Comparison of ENCODE assay signal across 9 cellular contexts in genomic region chr1:153533689-153534201, GRCh38. TPM values are rescaled to one million over a fixed set of nuclear protein-coding genes. Genes with fewer than 3 reads are reported as not detected.
DNase-seq lines count a peak whose midpoint lies in the region; ATAC-seq and TF ChIP-seq lines count a peak whose summit lies in the region.
"Had no signal": no experiment of that assay in that cellular context is flagged by ENCODE, and none has a peak within 500 bp of the region (broad histone marks: within the 10 kb centered on the region; RNA-seq: fewer than 3 reads in every experiment).

No MANE protein-coding gene starts in this region.

- POLR2A ChIA-PET in CD4-positive, alpha-beta T cell (lab: Charles Lee): interaction anchor here (1.3 to 6.4 kb wide), 6 partner anchors 11 to 100 kb away, joined by 3 to 246 read pairs (median 30); partner anchors contain the start of genes CHTOP, S100A2 and S100A4
- POLR2A ChIA-PET in activated naive CD8-positive, alpha-beta T cell treated with anti-CD3 and anti-CD28 coated beads, Interleukin-2, amount 10 ng/mL, durations not matched to agents 7 days and 5 days (lab: Charles Lee): interaction anchor here (0.8 to 6.8 kb wide), 7 partner anchors 7 to 457 kb away, joined by 3 to 140 read pairs (median 23); partner anchors contain the start of genes CHTOP, RPS27, S100A2 and S100A4

- TF ChIP-seq CTCF in CD4-positive, alpha-beta T cell (IDR thresholded peaks at IDR 0.05): no peak
- TF ChIP-seq CTCF in gastrocnemius medialis (IDR thresholded peaks at IDR 0.05 in 4 of 5, conservative IDR thresholded peaks at IDR 0.05 in 1 of 5): no peak

- H3K36me3 Mint-ChIP-seq in CD4-positive, alpha-beta T cell (ENCODE audit: low read depth): peaks cover 25% of the 10 kb centered on the region
- H3K36me3 Mint-ChIP-seq in activated naive CD8-positive, alpha-beta T cell treated with anti-CD3 and anti-CD28 coated beads, Interleukin-2, amount 10 ng/mL, durations not matched to agents 7 days and 5 days: peaks cover 6% of the 10 kb centered on the region

- no peaks in the 10 kb centered on the region for H3K27me3 ChIP-seq in CD4-positive, alpha-beta T cell (ENCODE audit: control insufficient read depth, insufficient read depth, low read length)
- H3K27me3 ChIP-seq in gastrocnemius medialis: no peaks in the 10 kb centered on the region

- no peak for TF ChIP-seq POLR2A in gastrocnemius medialis (IDR thresholded peaks at IDR 0.05)

- H3K4me1 ChIP-seq in gastrocnemius medialis: peaks cover 10 to 28% of the 10 kb centered on the region in 2 donors

- no peaks in the 10 kb centered on the region for H3K9me3 Mint-ChIP-seq in CD4-positive, alpha-beta T cell
- no peaks in the 10 kb centered on the region for H3K9me3 Mint-ChIP-seq in activated naive CD8-positive, alpha-beta T cell treated with anti-CD3 and anti-CD28 coated beads, Interleukin-2, amount 10 ng/mL, durations not matched to agents 7 days and 5 days
- H3K9me3 Mint-ChIP-seq: neural crest cell had no signal

- no peak for DNase-seq in CD4-positive, alpha-beta T cell
- DNase-seq in LHCN-M2 (ENCODE audit: low read depth) (peak; percentile 98), Right ventricle myocardium superior (peak; percentile 64), gastrocnemius medialis (peak; percentile 44 to 59), NCI-H128 (lab: John Stamatoyannopoulos, UW; ENCODE audit: unreplicated experiment) (no peak)
- DNase-seq in activated naive CD8-positive, alpha-beta T cell treated with anti-CD3 and anti-CD28 coated beads, Interleukin-2, amount 10 ng/mL, durations not matched to agents 7 days and 5 days: peak; percentile 36

- in situ Hi-C loops in gastrocnemius medialis (cut with MboI; ENCODE audit: low sequenced_read_pairs in 4 of 4): loop anchor here in 1 of 4 donors (5.0 to 25.0 kb wide), 2 partner anchors 34 to 454 kb away; partner anchors contain the start of genes JTB, RAB13, RPS27 and S100A2

- intact Hi-C loops in CD4-positive, alpha-beta T cell (cut with DNase I, micrococcal nuclease): loop anchor here (1.0 to 5.0 kb wide), 4 partner anchors 22 to 139 kb away; partner anchors contain the start of genes ILF2 (in 1 of the 2) and S100A2 (in 1 of the 2)
- intact Hi-C loops in Right ventricle myocardium superior (cut with DNase I) (loop anchor here (2.0 to 10.0 kb wide), 3 partner anchors 35 to 451 kb away; partner anchors contain the start of genes NPR1 and RAB13), gastrocnemius medialis (cut with DNase I; ENCODE audit: low total_unique reads) (loop anchor here (1.0 to 5.0 kb wide), 3 partner anchors 23 to 84 kb away; partner anchors contain the start of gene S100A14)

- H3K36me3 ChIP-seq in gastrocnemius medialis: no peaks in the 10 kb centered on the region

- no peaks in the 10 kb centered on the region for H3K9me3 ChIP-seq in CD4-positive, alpha-beta T cell (ENCODE audit: control insufficient read depth, low read length)
- H3K9me3 ChIP-seq in gastrocnemius medialis: no peaks in the 10 kb centered on the region

- H3K27me3 Mint-ChIP-seq in CD4-positive, alpha-beta T cell: no peaks in the 10 kb centered on the region
- no peaks in the 10 kb centered on the region for H3K27me3 Mint-ChIP-seq in activated naive CD8-positive, alpha-beta T cell treated with anti-CD3 and anti-CD28 coated beads, Interleukin-2, amount 10 ng/mL, durations not matched to agents 7 days and 5 days

- H3K4me1 Mint-ChIP-seq in CD4-positive, alpha-beta T cell (ENCODE audit: low read depth): peaks cover 71% of the 10 kb centered on the region
- H3K4me1 Mint-ChIP-seq in activated naive CD8-positive, alpha-beta T cell treated with anti-CD3 and anti-CD28 coated beads, Interleukin-2, amount 10 ng/mL, durations not matched to agents 7 days and 5 days: peaks cover 44% of the 10 kb centered on the region

- ATAC-seq in CD4-positive, alpha-beta T cell (ENCODE audit: poor library complexity): no peak
- no peak for ATAC-seq in activated naive CD8-positive, alpha-beta T cell treated with anti-CD3 and anti-CD28 coated beads, Interleukin-2, amount 10 ng/mL, durations not matched to agents 7 days and 5 days (ENCODE audit: low read depth)
- ATAC-seq in Right ventricle myocardium superior (ENCODE audit: poor library complexity): peak; percentile 20
- ATAC-seq in gastrocnemius medialis: peak; percentile 16 to 43
- no peak for ATAC-seq in GM18519 (IDR thresholded peaks at IDR 0.05; ENCODE audit: low FRiP score, unreplicated experiment)
- no peak for ATAC-seq in GM18870 (IDR thresholded peaks at IDR 0.05; ENCODE audit: unreplicated experiment)

- H3K27ac Mint-ChIP-seq in CD4-positive, alpha-beta T cell: peak overlapping the region; percentile 99
- peak overlapping the region; percentile 89 for H3K27ac Mint-ChIP-seq in activated naive CD8-positive, alpha-beta T cell treated with anti-CD3 and anti-CD28 coated beads, Interleukin-2, amount 10 ng/mL, durations not matched to agents 7 days and 5 days

- H3K4me3 Mint-ChIP-seq in CD4-positive, alpha-beta T cell: peak overlapping the region; percentile 97
- peak overlapping the region; percentile 91 for H3K4me3 Mint-ChIP-seq in activated naive CD8-positive, alpha-beta T cell treated with anti-CD3 and anti-CD28 coated beads, Interleukin-2, amount 10 ng/mL, durations not matched to agents 7 days and 5 days

- H3K4me3 ChIP-seq in gastrocnemius medialis: peak overlapping the region; percentile 54 to 70 (median 65)

- H3K27ac ChIP-seq in CD4-positive, alpha-beta T cell (ENCODE audit: low read depth, low read length): peak overlapping the region; percentile 95
- peak overlapping the region; percentile 82 to 92 (median 86) for H3K27ac ChIP-seq in gastrocnemius medialis

- CTCF ChIA-PET in CD4-positive, alpha-beta T cell (lab: Charles Lee): interaction anchor here (0.6 to 6.0 kb wide), 8 partner anchors 10 to 115 kb away, joined by 3 to 69 read pairs (median 6); partner anchors contain the start of genes CHTOP, S100A2, S100A4 and S100A5

RNA-seq across cellular contexts. Expression of gene S100A6, which starts 2.0 kb away (rescaled TPM):
- total RNA-seq in CD4-positive, alpha-beta T cell: 100 to 1,000 TPM; 172 to 175 TPM
- 982 and 1,031 TPM in 2 replicates for total RNA-seq in LHCN-M2 (2014; rRNA removed)
- 7,560 TPM for polyA plus RNA-seq in LHCN-M2 (2012)
- total RNA-seq in activated naive CD8-positive, alpha-beta T cell treated with anti-CD3 and anti-CD28 coated beads, Interleukin-2, amount 10 ng/mL, durations not matched to agents 7 days and 5 days: 100 to 1,000 TPM; 365 to 373 TPM
- 260 TPM for total RNA-seq in Right ventricle myocardium superior
- 100 to 1,000 TPM; 153 to 361 (median 224) TPM for total RNA-seq in gastrocnemius medialis
- total RNA-seq: neural crest cell had no signal

RNA-seq across cellular contexts. Expression of gene S100A5, which starts 7.0 kb away (rescaled TPM):
- total RNA-seq in CD4-positive, alpha-beta T cell: 1 to 10 TPM in 1 of 2 experiments, under 1 TPM in 1; 0.80 to 1.3 TPM
- total RNA-seq in LHCN-M2 (2014; rRNA removed) (1.3 TPM in 1 of 2 replicates, not detected in the other), Right ventricle myocardium superior (not detected), gastrocnemius medialis (not detected)
- polyA plus RNA-seq in LHCN-M2 (2012): 3.3 TPM
- 1 to 10 TPM; 2.2 to 2.7 TPM for total RNA-seq in activated naive CD8-positive, alpha-beta T cell treated with anti-CD3 and anti-CD28 coated beads, Interleukin-2, amount 10 ng/mL, durations not matched to agents 7 days and 5 days
- total RNA-seq: neural crest cell had no signal

RNA-seq across cellular contexts. Expression of gene S100A4, which starts 11.9 kb away (rescaled TPM):
- total RNA-seq in CD4-positive, alpha-beta T cell: 100 to 1,000 TPM; 297 to 299 TPM
- total RNA-seq in LHCN-M2 (2014; rRNA removed) (837 and 894 TPM in 2 replicates), Right ventricle myocardium superior (130 TPM), gastrocnemius medialis (100 to 1,000 TPM in 3 of 4 donors, 10 to 100 TPM in 1; 76.8 to 377 (median 144) TPM)
- 3,680 TPM for polyA plus RNA-seq in LHCN-M2 (2012)
- 100 to 1,000 TPM; 385 to 394 TPM for total RNA-seq in activated naive CD8-positive, alpha-beta T cell treated with anti-CD3 and anti-CD28 coated beads, Interleukin-2, amount 10 ng/mL, durations not matched to agents 7 days and 5 days

RNA-seq across cellular contexts. Expression of gene S100A3, which starts 15.3 kb away (rescaled TPM):
- not detected for total RNA-seq in CD4-positive, alpha-beta T cell
- total RNA-seq in LHCN-M2 (2014; rRNA removed): 37.5 and 55.5 TPM in 2 replicates
- 71.4 TPM for polyA plus RNA-seq in LHCN-M2 (2012)
- total RNA-seq in activated naive CD8-positive, alpha-beta T cell treated with anti-CD3 and anti-CD28 coated beads, Interleukin-2, amount 10 ng/mL, durations not matched to agents 7 days and 5 days: not detected
- 0.70 TPM for total RNA-seq in Right ventricle myocardium superior
- 1 to 10 TPM in 1 of 4 donors, under 1 TPM in 1, not detected in 2; 0.88 to 1.6 TPM for total RNA-seq in gastrocnemius medialis
- total RNA-seq: neural crest cell had no signal

RNA-seq across cellular contexts. Expression of gene S100A2, which starts 31.9 kb away (rescaled TPM):
- total RNA-seq in CD4-positive, alpha-beta T cell: not detected
- total RNA-seq in LHCN-M2 (2014; rRNA removed) (23.3 and 24.8 TPM in 2 replicates), Right ventricle myocardium superior (2.3 TPM), gastrocnemius medialis (10 to 100 TPM in 1 of 4 donors, not detected in 3; 14.7 TPM)
- 87.2 TPM for polyA plus RNA-seq in LHCN-M2 (2012)
- not detected for total RNA-seq in activated naive CD8-positive, alpha-beta T cell treated with anti-CD3 and anti-CD28 coated beads, Interleukin-2, amount 10 ng/mL, durations not matched to agents 7 days and 5 days
- total RNA-seq: neural crest cell had no signal

Comparison
In these comparisons a context has a peak if more than half of its experiments do, and no peak if none do; other contexts are left out.
1. ATAC-seq: peak in Right ventricle myocardium superior (single experiment) and gastrocnemius medialis (2 of 2); none in CD4-positive, alpha-beta T cell (single experiment), activated naive CD8-positive, alpha-beta T cell treated with anti-CD3 and anti-CD28 coated beads, Interleukin-2, amount 10 ng/mL, durations not matched to agents 7 days and 5 days (single experiment), GM18519 (single experiment) and GM18870 (single experiment).
2. DNase-seq: peak in LHCN-M2 (single experiment), activated naive CD8-positive, alpha-beta T cell treated with anti-CD3 and anti-CD28 coated beads, Interleukin-2, amount 10 ng/mL, durations not matched to agents 7 days and 5 days (single experiment), Right ventricle myocardium superior (single experiment) and gastrocnemius medialis (2 of 2); none in CD4-positive, alpha-beta T cell (0 of 10) and NCI-H128 (single experiment).